Comparison of ENCODE assay signal across 1 cellular context in genomic region chr22:29816539-29816938, GRCh38.
TF ChIP-seq lines count a peak whose summit lies in the region.

No MANE protein-coding gene starts in this region.

TF ChIP-seq in HepG2, 621 proteins besides CTCF, POLR2A, EP300 and RAD21:
- TF ChIP-seq ZNF552 (CRISPR knock-in tag; IDR thresholded peaks at IDR 0.05; ENCODE audit: borderline replicate concordance) (no peak), NFAT5 (CRISPR knock-in tag; IDR thresholded peaks at IDR 0.05) (no peak), ZFP91 (CRISPR knock-in tag; IDR thresholded peaks at IDR 0.05; ENCODE audit: borderline replicate concordance) (no peak), CBX1 (IDR thresholded peaks at IDR 0.05; ENCODE audit: low read depth) (no peak), PRDM4 (CRISPR knock-in tag; IDR thresholded peaks at IDR 0.05; ENCODE audit: borderline replicate concordance) (no peak), EHMT2 (IDR thresholded peaks at IDR 0.05; ENCODE audit: borderline replicate concordance, low read depth, low read length) (no peak), CBX5 (CRISPR knock-in tag; IDR thresholded peaks at IDR 0.05; ENCODE audit: borderline replicate concordance) (no peak), PLRG1 (conservative IDR thresholded peaks at IDR 0.05) (no peak), KLF11 (CRISPR knock-in tag; IDR thresholded peaks at IDR 0.05) (no peak), RBM22 (optimal IDR thresholded peaks at IDR 0.05; ENCODE audit: low read length) (no peak), ZBTB25 (CRISPR knock-in tag; IDR thresholded peaks at IDR 0.05) (no peak), SAFB2 (CRISPR knock-in tag; IDR thresholded peaks at IDR 0.05; ENCODE audit: borderline replicate concordance, low read depth) (no peak), ZNF101 (CRISPR knock-in tag; IDR thresholded peaks at IDR 0.05; ENCODE audit: borderline replicate concordance, low read depth) (no peak), KDM5B (CRISPR knock-in tag; IDR thresholded peaks at IDR 0.05; ENCODE audit: borderline replicate concordance) (no peak), ZNF576 (CRISPR knock-in tag; IDR thresholded peaks at IDR 0.05) (no peak)
